ENCODE assay signal across 1 cellular context in the genomic region with DNA sequence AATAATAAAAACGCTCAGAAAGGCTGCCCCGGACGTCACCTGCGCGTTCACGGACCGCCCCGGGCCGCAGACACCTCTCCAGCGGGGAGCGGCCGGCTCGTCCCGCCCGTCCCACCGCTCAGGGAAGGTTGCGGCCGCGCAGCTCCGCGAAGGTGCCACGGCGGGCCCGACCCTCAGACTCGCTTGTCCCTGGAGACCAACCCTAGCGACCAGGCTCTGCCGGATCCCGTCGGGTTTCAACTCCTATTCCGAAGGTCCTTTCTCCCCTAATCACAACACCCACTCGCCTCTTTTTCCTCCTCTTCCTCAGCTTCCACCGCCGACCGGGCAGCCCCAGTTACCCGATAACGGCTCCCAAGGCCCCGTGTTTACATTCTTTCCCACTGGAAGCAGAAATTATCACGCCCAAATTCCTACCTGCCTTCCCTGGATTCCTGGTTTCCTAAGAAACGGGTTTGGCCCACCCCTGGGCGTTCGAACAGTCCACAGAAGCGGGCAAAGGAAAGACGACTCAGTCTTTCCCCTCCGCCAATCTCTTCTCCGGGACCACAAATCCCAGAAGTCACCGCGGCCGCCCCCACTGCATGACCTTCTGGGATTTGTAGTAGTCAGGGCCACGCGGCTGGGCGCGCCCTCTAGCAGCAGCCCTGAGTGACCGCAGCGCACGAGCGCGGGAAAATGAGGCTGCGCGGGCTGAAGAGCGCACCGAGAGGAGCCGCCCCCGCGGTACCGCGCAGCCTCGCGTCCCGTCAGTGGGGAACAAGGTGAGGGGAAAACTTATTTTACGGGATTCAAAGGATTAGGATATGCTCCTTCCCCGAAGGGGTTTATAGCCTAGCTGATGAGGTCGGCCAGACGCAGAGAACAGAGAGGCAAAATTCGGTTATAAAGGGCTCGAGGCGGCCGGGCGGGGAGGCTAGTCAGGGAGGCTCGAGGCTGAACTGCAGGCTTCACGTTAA.
TF ChIP-seq lines count a peak whose summit lies in the region.

A gene with protein sequence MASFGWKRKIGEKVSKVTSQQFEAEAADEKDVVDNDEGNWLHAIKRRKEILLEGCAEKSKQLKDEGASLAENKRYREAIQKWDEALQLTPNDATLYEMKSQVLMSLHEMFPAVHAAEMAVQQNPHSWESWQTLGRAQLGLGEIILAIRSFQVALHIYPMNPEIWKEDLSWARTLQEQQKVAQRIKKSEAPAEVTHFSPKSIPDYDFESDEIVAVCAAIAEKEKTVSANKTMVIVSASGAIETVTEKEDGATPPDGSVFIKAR (minus strand): TSS at position 555 of the 959 bp plus-strand sequence. CDS start 8,943 bp downstream, outside the sequence.

TF ChIP-seq in HepG2, 621 proteins besides CTCF, POLR2A, EP300 and RAD21 (continued from another document and continues in another):
- TF ChIP-seq, protein P1, sequence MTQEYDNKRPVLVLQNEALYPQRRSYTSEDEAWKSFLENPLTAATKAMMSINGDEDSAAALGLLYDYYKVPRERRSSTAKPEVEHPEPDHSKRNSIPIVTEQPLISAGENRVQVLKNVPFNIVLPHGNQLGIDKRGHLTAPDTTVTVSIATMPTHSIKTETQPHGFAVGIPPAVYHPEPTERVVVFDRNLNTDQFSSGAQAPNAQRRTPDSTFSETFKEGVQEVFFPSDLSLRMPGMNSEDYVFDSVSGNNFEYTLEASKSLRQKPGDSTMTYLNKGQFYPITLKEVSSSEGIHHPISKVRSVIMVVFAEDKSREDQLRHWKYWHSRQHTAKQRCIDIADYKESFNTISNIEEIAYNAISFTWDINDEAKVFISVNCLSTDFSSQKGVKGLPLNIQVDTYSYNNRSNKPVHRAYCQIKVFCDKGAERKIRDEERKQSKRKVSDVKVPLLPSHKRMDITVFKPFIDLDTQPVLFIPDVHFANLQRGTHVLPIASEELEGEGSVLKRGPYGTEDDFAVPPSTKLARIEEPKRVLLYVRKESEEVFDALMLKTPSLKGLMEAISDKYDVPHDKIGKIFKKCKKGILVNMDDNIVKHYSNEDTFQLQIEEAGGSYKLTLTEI (CRISPR knock-in tag; conservative IDR thresholded peaks at IDR 0.05) = no peak
- TF ChIP-seq ZNF607 (CRISPR knock-in tag; IDR thresholded peaks at IDR 0.05; ENCODE audit: borderline replicate concordance) (peak; percentile 82; the same call in 1 of the 2 replicates), SMAD1 (CRISPR knock-in tag; IDR thresholded peaks at IDR 0.05; ENCODE audit: borderline replicate concordance, low read depth) (peak; percentile 86; the same call in 1 of the 2 replicates), LCORL (IDR thresholded peaks at IDR 0.05) (no peak), LCORL (CRISPR knock-in tag; IDR thresholded peaks at IDR 0.05) (peak; percentile 62), KAT7 (CRISPR knock-in tag; IDR thresholded peaks at IDR 0.05; ENCODE audit: borderline replicate concordance) (peak; percentile 41; the same call in 1 of the 2 replicates), ZSCAN25 (CRISPR knock-in tag; IDR thresholded peaks at IDR 0.05) (no peak), EEA1 (CRISPR knock-in tag; IDR thresholded peaks at IDR 0.05; ENCODE audit: borderline replicate concordance) (no peak), NFE2L2 (IDR thresholded peaks at IDR 0.05; ENCODE audit: low read length) (no peak), ZNF615 (CRISPR knock-in tag; IDR thresholded peaks at IDR 0.05; ENCODE audit: borderline replicate concordance) (peak; percentile 92; the same call in 1 of the 2 replicates), DNMT1 (CRISPR knock-in tag; IDR thresholded peaks at IDR 0.05) (peak; percentile 60; the same call in 1 of the 2 replicates), ZNF251 (CRISPR knock-in tag; IDR thresholded peaks at IDR 0.05) (no peak), ZNF572 (CRISPR knock-in tag; IDR thresholded peaks at IDR 0.05) (no peak), TOPORS (CRISPR knock-in tag; IDR thresholded peaks at IDR 0.05) (no peak; the same call in 1 of the 2 replicates), ZNF205 (CRISPR knock-in tag; IDR thresholded peaks at IDR 0.05) (peak; percentile 60; the same call in 1 of the 2 replicates), FOSL1 (CRISPR knock-in tag; IDR thresholded peaks at IDR 0.05; ENCODE audit: borderline replicate concordance) (no peak), ARNT (IDR thresholded peaks at IDR 0.05) (no peak), ZNF207 (IDR thresholded peaks at IDR 0.05; ENCODE audit: borderline replicate concordance) (no peak), SMARCC2 (IDR thresholded peaks at IDR 0.05) (no peak), ELF1 (CRISPR knock-in tag; IDR thresholded peaks at IDR 0.05) (peak; percentile 80), CC2D1A (CRISPR knock-in tag; IDR thresholded peaks at IDR 0.05) (no peak), KLF16 (CRISPR knock-in tag; IDR thresholded peaks at IDR 0.05) (peak in 1 of 2 experiments; percentile 57; a peak in 1 of 4 replicates)
- TF ChIP-seq, protein P2, sequence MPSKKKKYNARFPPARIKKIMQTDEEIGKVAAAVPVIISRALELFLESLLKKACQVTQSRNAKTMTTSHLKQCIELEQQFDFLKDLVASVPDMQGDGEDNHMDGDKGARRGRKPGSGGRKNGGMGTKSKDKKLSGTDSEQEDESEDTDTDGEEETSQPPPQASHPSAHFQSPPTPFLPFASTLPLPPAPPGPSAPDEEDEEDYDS (CRISPR knock-in tag; IDR thresholded peaks at IDR 0.05) = no peak
- TF ChIP-seq, protein P3, sequence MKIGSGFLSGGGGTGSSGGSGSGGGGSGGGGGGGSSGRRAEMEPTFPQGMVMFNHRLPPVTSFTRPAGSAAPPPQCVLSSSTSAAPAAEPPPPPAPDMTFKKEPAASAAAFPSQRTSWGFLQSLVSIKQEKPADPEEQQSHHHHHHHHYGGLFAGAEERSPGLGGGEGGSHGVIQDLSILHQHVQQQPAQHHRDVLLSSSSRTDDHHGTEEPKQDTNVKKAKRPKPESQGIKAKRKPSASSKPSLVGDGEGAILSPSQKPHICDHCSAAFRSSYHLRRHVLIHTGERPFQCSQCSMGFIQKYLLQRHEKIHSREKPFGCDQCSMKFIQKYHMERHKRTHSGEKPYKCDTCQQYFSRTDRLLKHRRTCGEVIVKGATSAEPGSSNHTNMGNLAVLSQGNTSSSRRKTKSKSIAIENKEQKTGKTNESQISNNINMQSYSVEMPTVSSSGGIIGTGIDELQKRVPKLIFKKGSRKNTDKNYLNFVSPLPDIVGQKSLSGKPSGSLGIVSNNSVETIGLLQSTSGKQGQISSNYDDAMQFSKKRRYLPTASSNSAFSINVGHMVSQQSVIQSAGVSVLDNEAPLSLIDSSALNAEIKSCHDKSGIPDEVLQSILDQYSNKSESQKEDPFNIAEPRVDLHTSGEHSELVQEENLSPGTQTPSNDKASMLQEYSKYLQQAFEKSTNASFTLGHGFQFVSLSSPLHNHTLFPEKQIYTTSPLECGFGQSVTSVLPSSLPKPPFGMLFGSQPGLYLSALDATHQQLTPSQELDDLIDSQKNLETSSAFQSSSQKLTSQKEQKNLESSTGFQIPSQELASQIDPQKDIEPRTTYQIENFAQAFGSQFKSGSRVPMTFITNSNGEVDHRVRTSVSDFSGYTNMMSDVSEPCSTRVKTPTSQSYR (CRISPR knock-in tag; IDR thresholded peaks at IDR 0.05; ENCODE audit: borderline replicate concordance) = peak; percentile 21; the same call in 1 of the 2 replicates
- TF ChIP-seq, protein P4, sequence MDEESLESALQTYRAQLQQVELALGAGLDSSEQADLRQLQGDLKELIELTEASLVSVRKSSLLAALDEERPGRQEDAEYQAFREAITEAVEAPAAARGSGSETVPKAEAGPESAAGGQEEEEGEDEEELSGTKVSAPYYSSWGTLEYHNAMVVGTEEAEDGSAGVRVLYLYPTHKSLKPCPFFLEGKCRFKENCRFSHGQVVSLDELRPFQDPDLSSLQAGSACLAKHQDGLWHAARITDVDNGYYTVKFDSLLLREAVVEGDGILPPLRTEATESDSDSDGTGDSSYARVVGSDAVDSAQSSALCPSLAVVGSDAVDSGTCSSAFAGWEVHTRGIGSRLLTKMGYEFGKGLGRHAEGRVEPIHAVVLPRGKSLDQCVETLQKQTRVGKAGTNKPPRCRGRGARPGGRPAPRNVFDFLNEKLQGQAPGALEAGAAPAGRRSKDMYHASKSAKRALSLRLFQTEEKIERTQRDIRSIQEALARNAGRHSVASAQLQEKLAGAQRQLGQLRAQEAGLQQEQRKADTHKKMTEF (CRISPR knock-in tag; IDR thresholded peaks at IDR 0.05) = peak; percentile 72
- TF ChIP-seq, protein P5, sequence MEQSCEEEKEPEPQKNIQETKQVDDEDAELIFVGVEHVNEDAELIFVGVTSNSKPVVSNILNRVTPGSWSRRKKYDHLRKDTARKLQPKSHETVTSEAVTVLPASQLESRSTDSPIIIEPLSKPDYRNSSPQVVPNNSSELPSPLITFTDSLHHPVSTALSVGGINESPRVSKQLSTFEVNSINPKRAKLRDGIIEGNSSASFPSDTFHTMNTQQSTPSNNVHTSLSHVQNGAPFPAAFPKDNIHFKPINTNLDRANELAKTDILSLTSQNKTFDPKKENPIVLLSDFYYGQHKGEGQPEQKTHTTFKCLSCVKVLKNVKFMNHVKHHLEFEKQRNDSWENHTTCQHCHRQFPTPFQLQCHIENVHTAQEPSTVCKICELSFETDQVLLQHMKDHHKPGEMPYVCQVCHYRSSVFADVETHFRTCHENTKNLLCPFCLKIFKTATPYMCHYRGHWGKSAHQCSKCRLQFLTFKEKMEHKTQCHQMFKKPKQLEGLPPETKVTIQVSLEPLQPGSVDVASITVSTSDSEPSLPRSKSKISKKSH (CRISPR knock-in tag; IDR thresholded peaks at IDR 0.05; ENCODE audit: borderline replicate concordance) = no peak
- TF ChIP-seq, protein P6, sequence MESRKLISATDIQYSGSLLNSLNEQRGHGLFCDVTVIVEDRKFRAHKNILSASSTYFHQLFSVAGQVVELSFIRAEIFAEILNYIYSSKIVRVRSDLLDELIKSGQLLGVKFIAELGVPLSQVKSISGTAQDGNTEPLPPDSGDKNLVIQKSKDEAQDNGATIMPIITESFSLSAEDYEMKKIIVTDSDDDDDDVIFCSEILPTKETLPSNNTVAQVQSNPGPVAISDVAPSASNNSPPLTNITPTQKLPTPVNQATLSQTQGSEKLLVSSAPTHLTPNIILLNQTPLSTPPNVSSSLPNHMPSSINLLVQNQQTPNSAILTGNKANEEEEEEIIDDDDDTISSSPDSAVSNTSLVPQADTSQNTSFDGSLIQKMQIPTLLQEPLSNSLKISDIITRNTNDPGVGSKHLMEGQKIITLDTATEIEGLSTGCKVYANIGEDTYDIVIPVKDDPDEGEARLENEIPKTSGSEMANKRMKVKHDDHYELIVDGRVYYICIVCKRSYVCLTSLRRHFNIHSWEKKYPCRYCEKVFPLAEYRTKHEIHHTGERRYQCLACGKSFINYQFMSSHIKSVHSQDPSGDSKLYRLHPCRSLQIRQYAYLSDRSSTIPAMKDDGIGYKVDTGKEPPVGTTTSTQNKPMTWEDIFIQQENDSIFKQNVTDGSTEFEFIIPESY (CRISPR knock-in tag; IDR thresholded peaks at IDR 0.05) = peak; percentile 73
- TF ChIP-seq, protein P7, sequence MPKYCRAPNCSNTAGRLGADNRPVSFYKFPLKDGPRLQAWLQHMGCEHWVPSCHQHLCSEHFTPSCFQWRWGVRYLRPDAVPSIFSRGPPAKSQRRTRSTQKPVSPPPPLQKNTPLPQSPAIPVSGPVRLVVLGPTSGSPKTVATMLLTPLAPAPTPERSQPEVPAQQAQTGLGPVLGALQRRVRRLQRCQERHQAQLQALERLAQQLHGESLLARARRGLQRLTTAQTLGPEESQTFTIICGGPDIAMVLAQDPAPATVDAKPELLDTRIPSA (CRISPR knock-in tag; IDR thresholded peaks at IDR 0.05; ENCODE audit: borderline replicate concordance) = peak; percentile 23; the same call in 1 of the 2 replicates
- TF ChIP-seq, protein P8, sequence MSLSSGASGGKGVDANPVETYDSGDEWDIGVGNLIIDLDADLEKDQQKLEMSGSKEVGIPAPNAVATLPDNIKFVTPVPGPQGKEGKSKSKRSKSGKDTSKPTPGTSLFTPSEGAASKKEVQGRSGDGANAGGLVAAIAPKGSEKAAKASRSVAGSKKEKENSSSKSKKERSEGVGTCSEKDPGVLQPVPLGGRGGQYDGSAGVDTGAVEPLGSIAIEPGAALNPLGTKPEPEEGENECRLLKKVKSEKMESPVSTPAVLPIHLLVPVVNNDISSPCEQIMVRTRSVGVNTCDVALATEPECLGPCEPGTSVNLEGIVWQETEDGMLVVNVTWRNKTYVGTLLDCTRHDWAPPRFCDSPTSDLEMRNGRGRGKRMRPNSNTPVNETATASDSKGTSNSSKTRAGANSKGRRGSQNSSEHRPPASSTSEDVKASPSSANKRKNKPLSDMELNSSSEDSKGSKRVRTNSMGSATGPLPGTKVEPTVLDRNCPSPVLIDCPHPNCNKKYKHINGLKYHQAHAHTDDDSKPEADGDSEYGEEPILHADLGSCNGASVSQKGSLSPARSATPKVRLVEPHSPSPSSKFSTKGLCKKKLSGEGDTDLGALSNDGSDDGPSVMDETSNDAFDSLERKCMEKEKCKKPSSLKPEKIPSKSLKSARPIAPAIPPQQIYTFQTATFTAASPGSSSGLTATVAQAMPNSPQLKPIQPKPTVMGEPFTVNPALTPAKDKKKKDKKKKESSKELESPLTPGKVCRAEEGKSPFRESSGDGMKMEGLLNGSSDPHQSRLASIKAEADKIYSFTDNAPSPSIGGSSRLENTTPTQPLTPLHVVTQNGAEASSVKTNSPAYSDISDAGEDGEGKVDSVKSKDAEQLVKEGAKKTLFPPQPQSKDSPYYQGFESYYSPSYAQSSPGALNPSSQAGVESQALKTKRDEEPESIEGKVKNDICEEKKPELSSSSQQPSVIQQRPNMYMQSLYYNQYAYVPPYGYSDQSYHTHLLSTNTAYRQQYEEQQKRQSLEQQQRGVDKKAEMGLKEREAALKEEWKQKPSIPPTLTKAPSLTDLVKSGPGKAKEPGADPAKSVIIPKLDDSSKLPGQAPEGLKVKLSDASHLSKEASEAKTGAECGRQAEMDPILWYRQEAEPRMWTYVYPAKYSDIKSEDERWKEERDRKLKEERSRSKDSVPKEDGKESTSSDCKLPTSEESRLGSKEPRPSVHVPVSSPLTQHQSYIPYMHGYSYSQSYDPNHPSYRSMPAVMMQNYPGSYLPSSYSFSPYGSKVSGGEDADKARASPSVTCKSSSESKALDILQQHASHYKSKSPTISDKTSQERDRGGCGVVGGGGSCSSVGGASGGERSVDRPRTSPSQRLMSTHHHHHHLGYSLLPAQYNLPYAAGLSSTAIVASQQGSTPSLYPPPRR (CRISPR knock-in tag; IDR thresholded peaks at IDR 0.05; ENCODE audit: borderline replicate concordance) = no peak
- TF ChIP-seq, protein P9, sequence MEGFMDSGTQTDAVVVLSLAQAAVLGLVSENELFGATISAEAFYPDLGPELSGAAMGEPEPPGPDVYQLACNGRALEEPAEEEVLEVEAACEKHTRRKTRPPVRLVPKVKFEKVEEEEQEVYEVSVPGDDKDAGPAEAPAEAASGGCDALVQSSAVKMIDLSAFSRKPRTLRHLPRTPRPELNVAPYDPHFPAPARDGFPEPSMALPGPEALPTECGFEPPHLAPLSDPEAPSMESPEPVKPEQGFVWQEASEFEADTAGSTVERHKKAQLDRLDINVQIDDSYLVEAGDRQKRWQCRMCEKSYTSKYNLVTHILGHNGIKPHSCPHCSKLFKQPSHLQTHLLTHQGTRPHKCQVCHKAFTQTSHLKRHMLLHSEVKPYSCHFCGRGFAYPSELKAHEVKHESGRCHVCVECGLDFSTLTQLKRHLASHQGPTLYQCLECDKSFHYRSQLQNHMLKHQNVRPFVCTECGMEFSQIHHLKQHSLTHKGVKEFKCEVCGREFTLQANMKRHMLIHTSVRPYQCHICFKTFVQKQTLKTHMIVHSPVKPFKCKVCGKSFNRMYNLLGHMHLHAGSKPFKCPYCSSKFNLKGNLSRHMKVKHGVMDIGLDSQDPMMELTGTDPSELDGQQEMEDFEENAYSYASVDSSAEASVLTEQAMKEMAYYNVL (CRISPR knock-in tag; IDR thresholded peaks at IDR 0.05; ENCODE audit: borderline replicate concordance) = peak; percentile 40; the same call in 1 of the 2 replicates
